Comparison of ENCODE assay signal across 1 cellular context in genomic region chr1:147341246-147341645, GRCh38.
TF ChIP-seq lines count a peak whose summit lies in the region.

No MANE protein-coding gene starts in this region.

TF ChIP-seq in GM23338, 12 proteins besides CTCF, POLR2A, EP300 and RAD21 (continued from another document):
- TF ChIP-seq, protein P1, sequence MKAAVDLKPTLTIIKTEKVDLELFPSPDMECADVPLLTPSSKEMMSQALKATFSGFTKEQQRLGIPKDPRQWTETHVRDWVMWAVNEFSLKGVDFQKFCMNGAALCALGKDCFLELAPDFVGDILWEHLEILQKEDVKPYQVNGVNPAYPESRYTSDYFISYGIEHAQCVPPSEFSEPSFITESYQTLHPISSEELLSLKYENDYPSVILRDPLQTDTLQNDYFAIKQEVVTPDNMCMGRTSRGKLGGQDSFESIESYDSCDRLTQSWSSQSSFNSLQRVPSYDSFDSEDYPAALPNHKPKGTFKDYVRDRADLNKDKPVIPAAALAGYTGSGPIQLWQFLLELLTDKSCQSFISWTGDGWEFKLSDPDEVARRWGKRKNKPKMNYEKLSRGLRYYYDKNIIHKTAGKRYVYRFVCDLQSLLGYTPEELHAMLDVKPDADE (IDR thresholded peaks at IDR 0.05): no peak
- TF ChIP-seq STAT1 (IDR thresholded peaks at IDR 0.05; ENCODE audit: unreplicated experiment) (no peak), POLR2AphosphoS5 (IDR thresholded peaks at IDR 0.05; ENCODE audit: low read depth) (no peak)
